In the genomic region with DNA sequence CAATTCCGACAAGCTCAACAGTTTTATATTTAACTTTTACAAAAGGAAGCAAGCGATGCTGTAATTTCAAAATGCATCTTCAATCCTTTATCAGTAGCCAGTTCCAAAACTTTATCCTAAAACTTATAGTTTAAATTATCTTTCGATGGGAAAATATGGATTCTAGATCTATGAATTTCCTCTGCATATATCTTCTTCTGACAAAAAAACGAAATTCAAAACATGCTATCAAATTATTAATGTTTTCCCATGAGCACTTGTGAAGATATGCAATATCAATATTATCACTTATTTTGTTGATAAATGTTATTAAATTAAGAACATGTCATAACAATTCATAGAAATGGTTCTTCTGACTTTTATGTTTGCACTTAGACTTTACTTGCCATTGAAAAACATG, we compare ENCODE assay signal across 36 cellular contexts. TPM values are rescaled to one million over a fixed set of nuclear protein-coding genes. Genes with fewer than 3 reads are reported as not detected.
"Had no signal": no experiment of that assay in that cellular context is flagged by ENCODE, and none has a peak within 500 bp of the region (broad histone marks: within the 10 kb centered on the region; RNA-seq: fewer than 3 reads in every experiment).

No MANE protein-coding gene starts in this region.

- ATAC-seq: naive thymus-derived CD4-positive, alpha-beta T cell; natural killer cell; psoas muscle; right cardiac atrium; sciatic nerve; stimulated activated memory B cell treated with anti-CD40 and anti-IgM and Interleukin-4, amounts not matched to agents 10 μg/mL and 1 μg/mL and 100 μg/mL, for 72 hours; stimulated activated naive CD8-positive, alpha-beta T cell treated with anti-CD3 and anti-CD28 coated beads, Interleukin-15, amount 100 ng/mL, for 72 hours; stimulated activated naive CD8-positive, alpha-beta T cell treated with anti-CD3 and anti-CD28 coated beads, Interleukin-15, Interleukin-2, amounts not matched to agents 100 U/mL and 50 U/mL, for 24 hours had no signal

- H3K27me3 ChIP-seq: ovary, spleen, testis, upper lobe of left lung, vagina had no signal

- DNase-seq: naive thymus-derived CD4-positive, alpha-beta T cell; natural killer cell; occipital lobe; ovary; posterior cingulate gyrus; psoas muscle; right cardiac atrium; spleen; stimulated activated CD4-positive, alpha-beta T cell treated with anti-CD3 and anti-CD28 coated beads, Interleukin-12 subunit alpha, Interleukin-12 subunit beta, amount 100 ng/mL, for 4 hours; stimulated activated CD4-positive, alpha-beta T cell treated with anti-CD3 and anti-CD28 coated beads, Interleukin-1b, Interleukin-23, amount 100 ng/mL, for 48 hours; stimulated activated CD4-positive, alpha-beta T cell treated with anti-CD3 and anti-CD28 coated beads, Interleukin-4, amount 100 ng/mL, for 1 hour; stimulated activated CD4-positive, alpha-beta T cell treated with anti-CD3 and anti-CD28 coated beads, Interleukin-4, amount 100 ng/mL, for 4 hours; stimulated activated CD8-positive, alpha-beta memory T cell treated with anti-CD3 and anti-CD28 coated beads, Interleukin-4, amount 100 ng/mL, for 48 hours; stimulated activated naive CD4-positive, alpha-beta T cell; stimulated activated naive CD8-positive, alpha-beta T cell treated with anti-CD3 and anti-CD28 coated beads, Interleukin-15, amount 100 ng/mL, for 72 hours; stimulated activated naive CD8-positive, alpha-beta T cell treated with anti-CD3 and anti-CD28 coated beads, Interleukin-15, Interleukin-2, amounts not matched to agents 100 U/mL and 50 U/mL, for 24 hours; substantia nigra; testis; tibial artery; transverse colon; upper lobe of left lung had no signal

- H3K9ac ChIP-seq: neural progenitor cell, parathyroid adenoma had no signal

- H3K27ac ChIP-seq: neural progenitor cell, ovary, parathyroid adenoma, psoas muscle, skin epidermis, spleen, suprapubic skin, testis, tibial artery, transverse colon, upper lobe of left lung, vagina had no signal

- H3K4me1 ChIP-seq: neural progenitor cell, parathyroid adenoma, psoas muscle, suprapubic skin, testis, tibial artery, transverse colon, upper lobe of left lung, vagina had no signal

- H3K4me3 ChIP-seq: neural progenitor cell, ovary, psoas muscle, skin epidermis, smooth muscle cell, spleen, suprapubic skin, testis, tibial artery, transverse colon, upper lobe of left lung, vagina had no signal

- H3K36me3 ChIP-seq: neural progenitor cell, ovary, spleen, suprapubic skin, tibial artery, transverse colon, upper lobe of left lung, vagina had no signal

- H3K79me2 ChIP-seq: parathyroid adenoma had no signal

- H2AFZ ChIP-seq: neural progenitor cell, parathyroid adenoma had no signal

- H3K9me3 ChIP-seq: ovary, psoas muscle, spleen, suprapubic skin, testis, tibial artery, transverse colon, upper lobe of left lung, vagina had no signal

- H3K4me2 ChIP-seq: neural progenitor cell, smooth muscle cell had no signal

- FAIRE-seq: urothelium cell line had no signal

RNA-seq across cellular contexts. Expression of a gene that starts 2.3 kb away (rescaled TPM):
- total RNA-seq: naive thymus-derived CD4-positive, alpha-beta T cell; natural killer cell; occipital lobe; osteoblast; ovary; progenitor cell of endocrine pancreas; psoas muscle; renal cortical epithelial cell; right cardiac atrium; sciatic nerve; smooth muscle cell; spleen; suprapubic skin; testis; transverse colon; upper lobe of left lung; ureter; vagina had no signal
- polyA plus RNA-seq: naive thymus-derived CD4-positive, alpha-beta T cell; neural cell; ovary; psoas muscle; right cardiac atrium; smooth muscle cell; spleen; thymus had no signal

RNA-seq across cellular contexts. Expression of a gene that starts 51.2 kb away (rescaled TPM):
- total RNA-seq: occipital lobe, progenitor cell of endocrine pancreas, renal cortical epithelial cell had no signal
- polyA plus RNA-seq: naive thymus-derived CD4-positive, alpha-beta T cell; neural cell had no signal
